ENCODE assay signal across 16 cellular contexts in genomic region chr2:204468689-204469429, GRCh38.
DNase-seq lines count a peak whose midpoint lies in the region; ATAC-seq, FAIRE-seq and TF ChIP-seq lines count a peak whose summit lies in the region.
"Had no signal": no experiment of that assay in that cellular context is flagged by ENCODE, and none has a peak within 500 bp of the region (broad histone marks: within the 10 kb centered on the region; RNA-seq: fewer than 3 reads in every experiment).

No MANE protein-coding gene starts in this region.

- no peak for ATAC-seq in T-helper 17 cell

- DNase-seq in AG20443 (ENCODE audit: low spot score) = peak; percentile 81
- peak; percentile 71 for DNase-seq in M059J (ENCODE audit: low read depth)
- peak; percentile 81 for DNase-seq in choroid plexus epithelial cell (ENCODE audit: low read depth)
- peak; percentile 49 for DNase-seq in myocyte (ENCODE audit: low read depth)
- no peak for DNase-seq in NK-92 (lab: John Stamatoyannopoulos, UW; ENCODE audit: unreplicated experiment)
- DNase-seq in RCC 7860 (ENCODE audit: low spot score) = no peak
- no peak for DNase-seq in ACHN
- DNase-seq in T-helper 17 cell = no peak
- DNase-seq: activated CD4-positive, CD25-positive, alpha-beta regulatory T cell treated with anti-CD3 and anti-CD28 coated beads, Interleukin-2, amount 50 U/mL, for 72 hours; activated T-cell treated with anti-CD3 and anti-CD28 coated beads, Interleukin-2, amount 50 U/mL, for 1 hour; CD4-positive, alpha-beta memory T cell; kidney; NCI-H1092 treated with DMSO at 0.1 percent for 48 hours; NCI-H69 had no signal

- no peak overlapping the region for H3K4me3 Mint-ChIP-seq in T-helper 17 cell
- H3K4me3 Mint-ChIP-seq: CD4-positive, alpha-beta memory T cell had no signal

- in situ Hi-C loops in ACHN (cut with HindIII; ENCODE audit: low pct_ligation_motif_present, low pct_unique_long_range_greater_than_20kb, low sequenced_read_pairs) = no loop called here

- peaks cover 3% of the 10 kb centered on the region for H3K4me1 Mint-ChIP-seq in T-helper 17 cell
- H3K4me1 Mint-ChIP-seq: CD4-positive, alpha-beta memory T cell had no signal

- FAIRE-seq in RCC 7860 (lab: Jason Lieb, UNC) = no peak
- FAIRE-seq: kidney had no signal

- H3K36me3 Mint-ChIP-seq in T-helper 17 cell (ENCODE audit: low read depth) = no peaks in the 10 kb centered on the region
- H3K36me3 Mint-ChIP-seq: CD4-positive, alpha-beta memory T cell had no signal

- H3K4me3 ChIP-seq in choroid plexus epithelial cell (ENCODE audit: low read depth, low read length) = no peak overlapping the region
- H3K4me3 ChIP-seq: cardiac muscle cell, esophagus muscularis mucosa had no signal

- H3K27ac Mint-ChIP-seq in T-helper 17 cell = no peak overlapping the region
- H3K27ac Mint-ChIP-seq: CD4-positive, alpha-beta memory T cell had no signal

- no peak for TF ChIP-seq CTCF in choroid plexus epithelial cell (conservative IDR thresholded peaks at IDR 0.05; ENCODE audit: low read depth, low read length)

- peaks cover 23% of the 10 kb centered on the region for H3K27me3 Mint-ChIP-seq in T-helper 17 cell

- H3K9me3 ChIP-seq in T-helper 17 cell (ENCODE audit: control insufficient read depth, low read length, poor library complexity, severe bottlenecking) = no peaks in the 10 kb centered on the region
- H3K9me3 ChIP-seq: esophagus muscularis mucosa had no signal

Comparison
In these comparisons a context has a peak if more than half of its experiments do, and no peak if none do; other contexts are left out.
1. DNase-seq: peak in AG20443 (single experiment), M059J (single experiment), choroid plexus epithelial cell (single experiment) and myocyte (single experiment); none in NK-92 (single experiment), RCC 7860 (single experiment), ACHN (single experiment) and T-helper 17 cell (0 of 3).